ENCODE assay signal across 8 cellular contexts in the genomic region with DNA sequence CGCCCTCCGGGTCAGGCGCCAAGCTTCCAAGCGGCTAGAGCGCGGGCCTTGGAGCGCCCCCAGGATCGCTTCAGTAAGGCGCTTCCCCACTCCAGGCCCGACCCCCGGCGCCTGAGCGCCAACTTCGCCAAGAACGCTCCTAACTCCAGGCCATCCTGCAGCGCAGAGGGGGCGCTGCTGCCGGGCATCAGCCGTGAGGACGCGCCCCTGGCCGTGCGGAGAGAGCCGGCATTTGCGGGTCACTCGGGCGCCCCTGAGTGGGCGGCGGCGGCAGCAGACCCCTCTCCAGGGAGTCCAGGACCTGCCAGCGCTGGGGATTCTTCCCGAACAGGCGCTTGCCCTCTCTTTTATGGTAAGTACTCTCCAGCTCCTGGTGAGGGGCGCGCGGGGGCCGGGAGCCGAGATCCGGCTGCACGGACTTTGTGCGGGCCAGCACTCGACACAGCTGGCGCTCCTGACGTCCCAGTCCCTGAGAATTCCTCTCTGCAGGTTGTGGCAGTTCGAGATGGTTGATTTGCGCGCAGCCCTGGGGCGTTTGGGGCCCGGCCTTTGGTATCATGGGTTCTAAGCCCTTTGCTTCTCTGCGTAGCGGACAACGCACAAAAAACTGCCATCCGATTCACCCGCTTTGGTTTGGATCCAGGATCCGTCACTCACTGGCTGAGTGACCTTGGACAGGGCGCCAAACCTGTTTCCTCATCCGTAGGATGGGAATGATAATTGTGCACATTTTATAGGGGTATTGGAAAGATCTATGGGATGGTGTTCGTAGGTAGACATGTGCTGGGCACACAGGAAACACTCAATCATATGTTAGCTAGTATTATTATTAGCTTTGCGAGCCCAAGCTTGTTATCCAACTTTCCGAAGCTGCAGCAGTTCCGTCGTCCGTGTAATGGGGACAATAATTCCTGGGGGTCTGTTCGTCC. TPM values are rescaled to one million over a fixed set of nuclear protein-coding genes. Genes with fewer than 3 reads are reported as not detected.
A peak's percentile ranks its signal among the peaks of the same experiment; 100 is the strongest.
DNase-seq lines count a peak whose midpoint lies in the region; ATAC-seq and TF ChIP-seq lines count a peak whose summit lies in the region.

No MANE protein-coding gene starts in this region.

- no peak for TF ChIP-seq POLR2A in esophagus muscularis mucosa (IDR thresholded peaks at IDR 0.05; ENCODE audit: low read depth)

- peak overlapping the region; percentile 65 for H3K4me3 Mint-ChIP-seq in CD8-positive, alpha-beta T cell

- no peak for TF ChIP-seq RAD21 in neural cell (conservative IDR thresholded peaks at IDR 0.05)

- DNase-seq in CD8-positive, alpha-beta T cell = no peak
- DNase-seq in NCI-H1105 treated with DMSO at 0.1 percent for 48 hours (lab: John Stamatoyannopoulos, UW) (peak; percentile 61), esophagus muscularis mucosa (ENCODE audit: extremely low spot score) (peak; percentile 89)
- no peak for DNase-seq in stimulated activated naive CD4-positive, alpha-beta T cell treated with Interleukin-2 at 50 U/mL for 16 hours (lab: John Stamatoyannopoulos, UW)
- DNase-seq in activated effector memory CD4-positive, alpha-beta T cell treated with Interleukin-2 at 50 U/mL for 16 hours = no peak

- H2AFZ ChIP-seq in neural cell (ENCODE audit: low read depth, low read length) = peak overlapping the region; percentile 14

- H3K79me2 ChIP-seq in neural cell (replicated peaks; ENCODE audit: insufficient read depth, low read length) = peaks cover 11% of the 10 kb centered on the region

- H3K36me3 ChIP-seq in CD8-positive, alpha-beta T cell (ENCODE audit: insufficient read depth, low read length) = no peaks in the 10 kb centered on the region
- H3K36me3 ChIP-seq in esophagus muscularis mucosa (no peaks in the 10 kb centered on the region), neural cell (ENCODE audit: insufficient read depth, low read length) (no peaks in the 10 kb centered on the region)

- no peak for ATAC-seq in CD8-positive, alpha-beta T cell
- ATAC-seq in HG03520 (IDR thresholded peaks at IDR 0.05; ENCODE audit: unreplicated experiment) = no peak
- no peak for ATAC-seq in GM21390 (IDR thresholded peaks at IDR 0.05; ENCODE audit: unreplicated experiment)

- no peak overlapping the region for H3K4me3 ChIP-seq in CD8-positive, alpha-beta T cell (ENCODE audit: low read depth, low read length)
- H3K4me3 ChIP-seq in esophagus muscularis mucosa = peak overlapping the region; percentile 61 to 65 (median 62)
- peak overlapping the region; percentile 91 for H3K4me3 ChIP-seq in neural cell (ENCODE audit: low read length)

- H3K9me3 ChIP-seq in CD8-positive, alpha-beta T cell (ENCODE audit: low read length) = no peaks in the 10 kb centered on the region
- H3K9me3 ChIP-seq in esophagus muscularis mucosa = no peaks in the 10 kb centered on the region
- H3K9me3 ChIP-seq in neural cell (ENCODE audit: low read length) = no peaks in the 10 kb centered on the region

- CTCF ChIA-PET in CD8-positive, alpha-beta T cell (lab: Charles Lee) = no interaction called here

- peaks cover 17% of the 10 kb centered on the region for H3K4me1 Mint-ChIP-seq in CD8-positive, alpha-beta T cell (ENCODE audit: low read depth)

- no peak overlapping the region for H3K27ac Mint-ChIP-seq in CD8-positive, alpha-beta T cell

- no peak overlapping the region for H3K27ac ChIP-seq in CD8-positive, alpha-beta T cell (ENCODE audit: low read depth, low read length)
- H3K27ac ChIP-seq in esophagus muscularis mucosa (replicated peaks in 1 of 4) (peak overlapping the region in 3 of 4 donors; percentile 47 to 72 (median 54)), neural cell (ENCODE audit: low read length) (no peak overlapping the region)

- H3K36me3 Mint-ChIP-seq in CD8-positive, alpha-beta T cell = no peaks in the 10 kb centered on the region

- POLR2A ChIA-PET in CD8-positive, alpha-beta T cell (lab: Charles Lee) = no interaction called here

- H3K27me3 Mint-ChIP-seq in CD8-positive, alpha-beta T cell (ENCODE audit: low read depth) = peaks cover 44% of the 10 kb centered on the region

- H3K27me3 ChIP-seq in CD8-positive, alpha-beta T cell (ENCODE audit: insufficient read depth, low read length) = peaks cover 5% of the 10 kb centered on the region
- H3K27me3 ChIP-seq in esophagus muscularis mucosa = peaks cover 0 to 51% (median 3%) of the 10 kb centered on the region in 4 donors
- peaks cover 10% of the 10 kb centered on the region for H3K27me3 ChIP-seq in neural cell (ENCODE audit: insufficient read depth, low read depth, low read length)

- 1% methylated on average over 25 of the region's 64 CpGs for WGBS in esophagus muscularis mucosa

- no peaks in the 10 kb centered on the region for H4K20me1 ChIP-seq in neural cell (ENCODE audit: insufficient read depth)

- TF ChIP-seq EP300 in esophagus muscularis mucosa (IDR thresholded peaks at IDR 0.05) (no peak), neural cell (conservative IDR thresholded peaks at IDR 0.05; ENCODE audit: poor library complexity, severe bottlenecking) (no peak)

- intact Hi-C loops in CD8-positive, alpha-beta T cell (cut with DNase I, micrococcal nuclease) = no loop called here
- intact Hi-C loops in esophagus muscularis mucosa (cut with DNase I) = no loop called here

- TF ChIP-seq CTCF in CD8-positive, alpha-beta T cell (IDR thresholded peaks at IDR 0.05) = no peak
- TF ChIP-seq CTCF in esophagus muscularis mucosa (IDR thresholded peaks at IDR 0.05) (no peak), neural cell (IDR thresholded peaks at IDR 0.05; ENCODE audit: poor library complexity, severe bottlenecking) (peak; percentile 61)

- H3K9ac ChIP-seq in neural cell (ENCODE audit: low read length) = peak overlapping the region; percentile 64

- H3K4me1 ChIP-seq in CD8-positive, alpha-beta T cell (ENCODE audit: insufficient read depth, low read length) = no peaks in the 10 kb centered on the region
- peaks cover 8 to 31% (median 28%) of the 10 kb centered on the region in 4 donors for H3K4me1 ChIP-seq in esophagus muscularis mucosa

- peak overlapping the region; percentile 98 for H3K4me2 ChIP-seq in neural cell (ENCODE audit: low read length)

- no peaks in the 10 kb centered on the region for H3F3A ChIP-seq in neural cell (ENCODE audit: insufficient read depth, low read length, poor library complexity, severe bottlenecking)

- no peaks in the 10 kb centered on the region for H3K9me3 Mint-ChIP-seq in CD8-positive, alpha-beta T cell

- no peaks in the 10 kb centered on the region for H3K9me2 ChIP-seq in neural cell (ENCODE audit: insufficient read depth, low read length)

TF ChIP-seq in neural cell, 6 proteins besides CTCF, POLR2A, EP300 and RAD21:
- TF ChIP-seq, protein P1, sequence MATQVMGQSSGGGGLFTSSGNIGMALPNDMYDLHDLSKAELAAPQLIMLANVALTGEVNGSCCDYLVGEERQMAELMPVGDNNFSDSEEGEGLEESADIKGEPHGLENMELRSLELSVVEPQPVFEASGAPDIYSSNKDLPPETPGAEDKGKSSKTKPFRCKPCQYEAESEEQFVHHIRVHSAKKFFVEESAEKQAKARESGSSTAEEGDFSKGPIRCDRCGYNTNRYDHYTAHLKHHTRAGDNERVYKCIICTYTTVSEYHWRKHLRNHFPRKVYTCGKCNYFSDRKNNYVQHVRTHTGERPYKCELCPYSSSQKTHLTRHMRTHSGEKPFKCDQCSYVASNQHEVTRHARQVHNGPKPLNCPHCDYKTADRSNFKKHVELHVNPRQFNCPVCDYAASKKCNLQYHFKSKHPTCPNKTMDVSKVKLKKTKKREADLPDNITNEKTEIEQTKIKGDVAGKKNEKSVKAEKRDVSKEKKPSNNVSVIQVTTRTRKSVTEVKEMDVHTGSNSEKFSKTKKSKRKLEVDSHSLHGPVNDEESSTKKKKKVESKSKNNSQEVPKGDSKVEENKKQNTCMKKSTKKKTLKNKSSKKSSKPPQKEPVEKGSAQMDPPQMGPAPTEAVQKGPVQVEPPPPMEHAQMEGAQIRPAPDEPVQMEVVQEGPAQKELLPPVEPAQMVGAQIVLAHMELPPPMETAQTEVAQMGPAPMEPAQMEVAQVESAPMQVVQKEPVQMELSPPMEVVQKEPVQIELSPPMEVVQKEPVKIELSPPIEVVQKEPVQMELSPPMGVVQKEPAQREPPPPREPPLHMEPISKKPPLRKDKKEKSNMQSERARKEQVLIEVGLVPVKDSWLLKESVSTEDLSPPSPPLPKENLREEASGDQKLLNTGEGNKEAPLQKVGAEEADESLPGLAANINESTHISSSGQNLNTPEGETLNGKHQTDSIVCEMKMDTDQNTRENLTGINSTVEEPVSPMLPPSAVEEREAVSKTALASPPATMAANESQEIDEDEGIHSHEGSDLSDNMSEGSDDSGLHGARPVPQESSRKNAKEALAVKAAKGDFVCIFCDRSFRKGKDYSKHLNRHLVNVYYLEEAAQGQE (IDR thresholded peaks at IDR 0.05; ENCODE audit: borderline replicate concordance) = no peak
- TF ChIP-seq TAF1 (IDR thresholded peaks at IDR 0.05; ENCODE audit: low read depth) (no peak), MXI1 (conservative IDR thresholded peaks at IDR 0.05; ENCODE audit: poor library complexity, severe bottlenecking) (no peak), POLR2AphosphoS5 (IDR thresholded peaks at IDR 0.05) (no peak), SMC3 (conservative IDR thresholded peaks at IDR 0.05; ENCODE audit: poor library complexity) (no peak), EZH2 (IDR thresholded peaks at IDR 0.05; ENCODE audit: borderline replicate concordance, insufficient read depth, low read length, poor library complexity, severe bottlenecking) (no peak)

RNA-seq across cellular contexts. Expression of a gene that starts 0.8 kb away (rescaled TPM):
- total RNA-seq in CD8-positive, alpha-beta T cell = not detected
- total RNA-seq in esophagus muscularis mucosa = 1 to 10 TPM in 3 of 4 donors, under 1 TPM in 1; 0.50 to 5.4 (median 1.8) TPM
- polyA plus RNA-seq in neural cell = 6.1 and 7.7 TPM in 2 replicates
- polyA minus RNA-seq in neural cell = 10.9 and 13.6 TPM in 2 replicates

Comparison
In these comparisons a context has a peak if more than half of its experiments do, and no peak if none do; other contexts are left out.
1. DNase-seq: peak in NCI-H1105 treated with DMSO at 0.1 percent for 48 hours (single experiment) and esophagus muscularis mucosa (single experiment); none in CD8-positive, alpha-beta T cell (0 of 7), stimulated activated naive CD4-positive, alpha-beta T cell treated with Interleukin-2 at 50 U/mL for 16 hours (single experiment) and activated effector memory CD4-positive, alpha-beta T cell treated with Interleukin-2 at 50 U/mL for 16 hours (single experiment).
2. H3K27ac ChIP-seq: peak in esophagus muscularis mucosa (3 of 4); none in CD8-positive, alpha-beta T cell (single experiment) and neural cell (single experiment).